Comparison of ENCODE assay signal across 18 cellular contexts in the genomic region with DNA sequence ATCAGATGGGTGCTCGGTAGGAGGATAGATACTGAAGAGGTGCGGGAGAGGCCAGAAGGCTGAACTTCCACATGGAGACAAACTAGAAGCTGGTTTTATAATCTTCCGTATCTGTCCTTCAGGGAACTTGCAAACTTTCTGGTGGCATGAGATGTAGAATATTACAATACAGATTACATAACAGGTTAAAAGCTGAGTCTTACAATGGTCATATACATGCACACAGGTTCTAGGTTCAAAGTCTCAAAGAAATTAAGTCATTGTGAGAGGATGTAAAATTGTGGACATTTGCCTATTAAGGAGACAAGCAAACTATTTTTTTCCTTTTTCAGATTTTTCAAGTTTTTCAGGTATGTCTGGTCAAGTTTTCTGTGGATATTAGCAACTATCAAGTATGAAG.
"Had no signal": no experiment of that assay in that cellular context is flagged by ENCODE, and none has a peak within 500 bp of the region (broad histone marks: within the 10 kb centered on the region; RNA-seq: fewer than 3 reads in every experiment).

No MANE protein-coding gene starts in this region.

- DNase-seq: dermis blood vessel endothelial cell; erythroblast; foreskin keratinocyte; kidney; left cardiac atrium; left ventricle myocardium superior; mesendoderm; naive thymus-derived CD8-positive, alpha-beta T cell; posterior cingulate gyrus; stimulated activated CD4-positive, alpha-beta T cell treated with anti-CD3 and anti-CD28 coated beads, Interleukin-12 subunit alpha, Interleukin-12 subunit beta, amount 100 ng/mL, for 4 hours; stimulated activated CD4-positive, alpha-beta T cell treated with anti-CD3 and anti-CD28 coated beads, Interleukin-2, amount 100 ng/mL, for 48 hours; stimulated activated naive CD4-positive, alpha-beta T cell treated with Interleukin-2 at 50 U/mL for 16 hours; upper lobe of left lung; uterus had no signal

- H3K27me3 ChIP-seq: foreskin keratinocyte, hepatocyte, upper lobe of left lung, uterus had no signal

- H3K27ac Mint-ChIP-seq: naive thymus-derived CD8-positive, alpha-beta T cell had no signal

- H3K4me2 ChIP-seq: hepatocyte had no signal

- H3K4me3 ChIP-seq: hepatocyte, lung, upper lobe of left lung, uterus had no signal

- H3K4me3 Mint-ChIP-seq: naive thymus-derived CD8-positive, alpha-beta T cell; neural crest cell had no signal

- H2AFZ ChIP-seq: hepatocyte had no signal

- H3K36me3 Mint-ChIP-seq: naive thymus-derived CD8-positive, alpha-beta T cell had no signal

- FAIRE-seq: endothelial cell of umbilical vein, kidney had no signal

- H3K9me3 Mint-ChIP-seq: naive thymus-derived CD8-positive, alpha-beta T cell; neural crest cell had no signal

- H3K27ac ChIP-seq: foreskin keratinocyte, hepatocyte, upper lobe of left lung, uterus had no signal

- H3K4me1 ChIP-seq: uterus had no signal

- ATAC-seq: foreskin keratinocyte; naive thymus-derived CD8-positive, alpha-beta T cell had no signal

- H3K36me3 ChIP-seq: upper lobe of left lung, uterus had no signal

- H3K9me3 ChIP-seq: upper lobe of left lung, uterus had no signal
